Comparison of ENCODE assay signal across 1 cellular context in genomic region chr19:29524201-29524911, GRCh38.
TF ChIP-seq lines count a peak whose summit lies in the region.

No MANE protein-coding gene starts in this region.

TF ChIP-seq in HepG2, 621 proteins besides CTCF, POLR2A, EP300 and RAD21 (continued from another document):
- TF ChIP-seq ZBTB40 (IDR thresholded peaks at IDR 0.05) (no peak), ZBTB40 (CRISPR knock-in tag; IDR thresholded peaks at IDR 0.05) (no peak), ZNF549 (CRISPR knock-in tag; IDR thresholded peaks at IDR 0.05) (no peak), DNMT1 (CRISPR knock-in tag; IDR thresholded peaks at IDR 0.05) (no peak), ZNF383 (CRISPR knock-in tag; IDR thresholded peaks at IDR 0.05; ENCODE audit: borderline replicate concordance) (no peak), KLF6 (CRISPR knock-in tag; IDR thresholded peaks at IDR 0.05) (no peak)
